In the genomic region with DNA sequence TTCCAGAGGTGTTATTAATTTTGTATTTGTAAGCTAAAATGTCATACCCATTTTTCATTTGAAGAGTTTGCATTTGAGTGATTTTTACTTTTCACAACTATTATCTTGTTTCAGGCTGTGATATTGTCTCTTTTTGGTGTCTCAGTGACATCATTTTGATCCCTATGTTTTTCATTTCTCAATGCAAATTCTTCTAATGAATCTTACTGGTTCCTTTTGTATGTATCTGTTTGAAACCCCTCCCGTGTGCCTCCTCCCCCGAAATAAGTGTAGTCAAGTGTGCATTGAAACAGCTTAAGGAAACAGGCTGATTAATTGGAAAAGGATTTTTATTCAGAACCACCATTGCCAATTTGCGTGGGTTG, we compare ENCODE assay signal across 24 cellular contexts.
DNase-seq lines count a peak whose midpoint lies in the region; ATAC-seq and TF ChIP-seq lines count a peak whose summit lies in the region.
"Had no signal": no experiment of that assay in that cellular context is flagged by ENCODE, and none has a peak within 500 bp of the region (broad histone marks: within the 10 kb centered on the region; RNA-seq: fewer than 3 reads in every experiment).

No MANE protein-coding gene starts in this region.

- H3K36me3 Mint-ChIP-seq in activated T-cell treated with anti-CD3 and anti-CD28 coated beads, Interleukin-2, amount 50 U/mL, for 24 hours (ENCODE audit: low read depth) = peaks cover 86% of the 10 kb centered on the region
- H3K36me3 Mint-ChIP-seq in activated T-helper 2 cell treated with anti-CD3 and anti-CD28 coated beads, Interferon-gamma antibody, Interleukin-2, Interleukin-4, amounts not matched to agents 10 μg/mL and 5 μg/mL and 100 μg/mL, durations not matched to agents 14 hours and 24 hours and 36 hours (ENCODE audit: low read depth) = peaks cover 79% of the 10 kb centered on the region
- peaks cover 12 to 15% of the 10 kb centered on the region in 2 donors for H3K36me3 Mint-ChIP-seq in naive B cell

- no peak for TF ChIP-seq CTCF in DOHH2 (IDR thresholded peaks at IDR 0.05; ENCODE audit: low read depth, low read length, poor library complexity, severe bottlenecking)
- no peak for TF ChIP-seq CTCF in GM13977 (IDR thresholded peaks at IDR 0.05; ENCODE audit: extremely low read depth, insufficient read depth, missing control alignments)

- ATAC-seq in naive B cell (ENCODE audit: low read depth in 2 of 2) = no peak
- ATAC-seq: foreskin keratinocyte, HCT116 had no signal

- peaks cover 81% of the 10 kb centered on the region for H3K4me1 Mint-ChIP-seq in activated T-cell treated with anti-CD3 and anti-CD28 coated beads, Interleukin-2, amount 50 U/mL, for 24 hours (ENCODE audit: low read depth)
- peaks cover 56% of the 10 kb centered on the region for H3K4me1 Mint-ChIP-seq in activated T-helper 2 cell treated with anti-CD3 and anti-CD28 coated beads, Interferon-gamma antibody, Interleukin-2, Interleukin-4, amounts not matched to agents 10 μg/mL and 5 μg/mL and 100 μg/mL, durations not matched to agents 14 hours and 24 hours and 36 hours (ENCODE audit: low read depth)
- peaks cover 51 to 79% (median 72%) of the 10 kb centered on the region in 3 donors for H3K4me1 Mint-ChIP-seq in naive B cell

- H3K4me1 ChIP-seq in DOHH2 (ENCODE audit: control insufficient read depth, low read length) = peaks cover 98% of the 10 kb centered on the region

- H3K9me3 ChIP-seq in DOHH2 (ENCODE audit: control insufficient read depth, insufficient read depth, low read length) = no peaks in the 10 kb centered on the region
- H3K9me3 ChIP-seq: heart right ventricle, transverse colon had no signal

- peaks cover 46% of the 10 kb centered on the region for H3F3A ChIP-seq in DOHH2 (ENCODE audit: control insufficient read depth, insufficient read depth)

- no peak for DNase-seq in activated T-cell treated with anti-CD3 and anti-CD28 coated beads, Interleukin-2, amount 50 U/mL, for 24 hours
- DNase-seq in activated T-cell treated with anti-CD3 and anti-CD28 coated beads, Interleukin-2, amount 50 U/mL, for 1 hour = no peak
- no peak for DNase-seq in activated T-helper 2 cell treated with anti-CD3 and anti-CD28 coated beads, Interferon-gamma antibody, Interleukin-2, Interleukin-4, amounts not matched to agents 10 μg/mL and 5 μg/mL and 100 μg/mL, durations not matched to agents 14 hours and 24 hours and 36 hours (ENCODE audit: low spot score)
- DNase-seq in naive B cell = no peak
- no peak for DNase-seq in GOT3 (lab: John Stamatoyannopoulos, UW)
- no peak for DNase-seq in GM13977 (ENCODE audit: low spot score)
- DNase-seq: ACHN; activated gamma-delta T cell treated with Interleukin-2 at 50 U/mL for 16 hours; activated T-cell treated with anti-CD3 and anti-CD28 coated beads for 4 hours; C1 segment of cervical spinal cord; effector memory CD4-positive, alpha-beta T cell; erythroblast; foreskin keratinocyte; KG1; NCI-H1417 treated with DMSO at 0.1 percent for 48 hours; NCI-H2081 treated with DMSO at 0.1 percent for 48 hours; transverse colon had no signal

- H3K27me3 ChIP-seq in DOHH2 (ENCODE audit: control insufficient read depth, low read length) = no peaks in the 10 kb centered on the region
- H3K27me3 ChIP-seq: cardiac muscle cell, foreskin keratinocyte, heart right ventricle, transverse colon had no signal

- no peaks in the 10 kb centered on the region for H4K20me1 ChIP-seq in DOHH2 (ENCODE audit: control insufficient read depth, insufficient read depth, low read depth, low read length)

- H3K4me3 Mint-ChIP-seq in activated T-cell treated with anti-CD3 and anti-CD28 coated beads, Interleukin-2, amount 50 U/mL, for 24 hours = no peak overlapping the region
- H3K4me3 Mint-ChIP-seq in activated T-helper 2 cell treated with anti-CD3 and anti-CD28 coated beads, Interferon-gamma antibody, Interleukin-2, Interleukin-4, amounts not matched to agents 10 μg/mL and 5 μg/mL and 100 μg/mL, durations not matched to agents 14 hours and 24 hours and 36 hours (ENCODE audit: low read depth) = no peak overlapping the region
- H3K4me3 Mint-ChIP-seq in naive B cell = peak overlapping the region in 2 of 8 donors; percentile 26 to 49
- H3K4me3 Mint-ChIP-seq: nephron had no signal

- no peaks in the 10 kb centered on the region for H3K9me2 ChIP-seq in DOHH2 (replicated peaks; ENCODE audit: control insufficient read depth, low read length)

- peaks cover 88% of the 10 kb centered on the region for H3K79me2 ChIP-seq in DOHH2 (ENCODE audit: control insufficient read depth, low read length)

- H3K9me3 Mint-ChIP-seq in activated T-cell treated with anti-CD3 and anti-CD28 coated beads, Interleukin-2, amount 50 U/mL, for 24 hours = no peaks in the 10 kb centered on the region
- no peaks in the 10 kb centered on the region for H3K9me3 Mint-ChIP-seq in activated T-helper 2 cell treated with anti-CD3 and anti-CD28 coated beads, Interferon-gamma antibody, Interleukin-2, Interleukin-4, amounts not matched to agents 10 μg/mL and 5 μg/mL and 100 μg/mL, durations not matched to agents 14 hours and 24 hours and 36 hours
- H3K9me3 Mint-ChIP-seq in naive B cell = no peaks in the 10 kb centered on the region
- H3K9me3 Mint-ChIP-seq: nephron had no signal

- H3K27ac ChIP-seq in DOHH2 (ENCODE audit: low read depth, low read length) = peak overlapping the region; percentile 60; the same call in 1 of the 2 replicates
- H3K27ac ChIP-seq: cardiac muscle cell, coronary artery, foreskin keratinocyte, heart right ventricle, RWPE1, transverse colon had no signal

- no peaks in the 10 kb centered on the region for H3K27me3 Mint-ChIP-seq in activated T-cell treated with anti-CD3 and anti-CD28 coated beads, Interleukin-2, amount 50 U/mL, for 24 hours
- H3K27me3 Mint-ChIP-seq in activated T-helper 2 cell treated with anti-CD3 and anti-CD28 coated beads, Interferon-gamma antibody, Interleukin-2, Interleukin-4, amounts not matched to agents 10 μg/mL and 5 μg/mL and 100 μg/mL, durations not matched to agents 14 hours and 24 hours and 36 hours (ENCODE audit: low read depth) = no peaks in the 10 kb centered on the region
- H3K27me3 Mint-ChIP-seq in naive B cell = no peaks in the 10 kb centered on the region

- H3K27ac Mint-ChIP-seq in activated T-cell treated with anti-CD3 and anti-CD28 coated beads, Interleukin-2, amount 50 U/mL, for 24 hours = peak overlapping the region; percentile 93
- peak overlapping the region; percentile 72 for H3K27ac Mint-ChIP-seq in activated T-helper 2 cell treated with anti-CD3 and anti-CD28 coated beads, Interferon-gamma antibody, Interleukin-2, Interleukin-4, amounts not matched to agents 10 μg/mL and 5 μg/mL and 100 μg/mL, durations not matched to agents 14 hours and 24 hours and 36 hours
- peak overlapping the region in 4 of 6 donors; percentile 36 to 93 (median 72) for H3K27ac Mint-ChIP-seq in naive B cell
- H3K27ac Mint-ChIP-seq: nephron had no signal

- H3K36me3 ChIP-seq in DOHH2 (ENCODE audit: control insufficient read depth, low read length) = peaks cover 90% of the 10 kb centered on the region

- in situ Hi-C loops in GM13977 (cut with MboI; ENCODE audit: low pct_unique_long_range_greater_than_20kb, low sequenced_read_pairs, unreplicated experiment) = no loop called here

- peak overlapping the region; percentile 65 for H3K4me2 ChIP-seq in DOHH2 (ENCODE audit: low read length)

- intact Hi-C loops in activated T-helper 2 cell treated with anti-CD3 and anti-CD28 coated beads, Interferon-gamma antibody, Interleukin-2, Interleukin-4, amounts not matched to agents 10 μg/mL and 5 μg/mL and 100 μg/mL, durations not matched to agents 14 hours and 24 hours and 36 hours (cut with micrococcal nuclease) = loop anchor here (1.0 to 10.0 kb wide), 5 partner anchors 12 to 440 kb away; a partner anchor contains a TSS

- H3K4me3 ChIP-seq in DOHH2 (ENCODE audit: low read length) = no peak overlapping the region
- H3K4me3 ChIP-seq: cardiac muscle cell, coronary artery, heart right ventricle, transverse colon had no signal
